1 cellular context compared by ENCODE assay signal in genomic region chr15:72722071-72722696, GRCh38.
TF ChIP-seq lines count a peak whose summit lies in the region.

No MANE protein-coding gene starts in this region.

TF ChIP-seq in IMR-90, 13 proteins besides CTCF, POLR2A, EP300 and RAD21 (continued from another document):
- no peak for TF ChIP-seq USF2 (IDR thresholded peaks at IDR 0.05; ENCODE audit: low read depth, low read length)
